1 cellular context compared by ENCODE assay signal in the genomic region with DNA sequence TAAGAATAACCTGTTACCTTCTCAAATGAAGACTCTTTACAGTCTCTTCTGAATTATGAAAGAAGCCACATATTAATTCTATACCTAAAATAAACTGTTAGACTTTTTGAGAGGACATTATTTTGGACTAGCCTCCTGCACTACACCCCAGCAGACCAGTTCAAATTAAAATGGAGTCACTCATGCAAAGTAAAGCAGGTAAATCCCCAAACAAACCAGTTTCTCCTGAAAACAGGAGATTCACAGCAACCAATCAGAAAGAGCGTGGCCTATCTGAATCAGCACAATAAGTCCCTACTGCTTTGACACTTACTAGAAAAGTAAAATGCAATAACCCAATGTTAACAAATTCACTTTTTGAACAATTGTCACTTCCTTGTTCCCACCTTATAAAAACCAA.
TF ChIP-seq lines count a peak whose summit lies in the region.

No MANE protein-coding gene starts in this region.

TF ChIP-seq in GM23338, 12 proteins besides CTCF, POLR2A, EP300 and RAD21:
- no peak for TF ChIP-seq STAT1 (IDR thresholded peaks at IDR 0.05; ENCODE audit: unreplicated experiment)
- no peak for TF ChIP-seq EZH2 (IDR thresholded peaks at IDR 0.05; ENCODE audit: low read depth, unreplicated experiment)
- TF ChIP-seq, protein P1, sequence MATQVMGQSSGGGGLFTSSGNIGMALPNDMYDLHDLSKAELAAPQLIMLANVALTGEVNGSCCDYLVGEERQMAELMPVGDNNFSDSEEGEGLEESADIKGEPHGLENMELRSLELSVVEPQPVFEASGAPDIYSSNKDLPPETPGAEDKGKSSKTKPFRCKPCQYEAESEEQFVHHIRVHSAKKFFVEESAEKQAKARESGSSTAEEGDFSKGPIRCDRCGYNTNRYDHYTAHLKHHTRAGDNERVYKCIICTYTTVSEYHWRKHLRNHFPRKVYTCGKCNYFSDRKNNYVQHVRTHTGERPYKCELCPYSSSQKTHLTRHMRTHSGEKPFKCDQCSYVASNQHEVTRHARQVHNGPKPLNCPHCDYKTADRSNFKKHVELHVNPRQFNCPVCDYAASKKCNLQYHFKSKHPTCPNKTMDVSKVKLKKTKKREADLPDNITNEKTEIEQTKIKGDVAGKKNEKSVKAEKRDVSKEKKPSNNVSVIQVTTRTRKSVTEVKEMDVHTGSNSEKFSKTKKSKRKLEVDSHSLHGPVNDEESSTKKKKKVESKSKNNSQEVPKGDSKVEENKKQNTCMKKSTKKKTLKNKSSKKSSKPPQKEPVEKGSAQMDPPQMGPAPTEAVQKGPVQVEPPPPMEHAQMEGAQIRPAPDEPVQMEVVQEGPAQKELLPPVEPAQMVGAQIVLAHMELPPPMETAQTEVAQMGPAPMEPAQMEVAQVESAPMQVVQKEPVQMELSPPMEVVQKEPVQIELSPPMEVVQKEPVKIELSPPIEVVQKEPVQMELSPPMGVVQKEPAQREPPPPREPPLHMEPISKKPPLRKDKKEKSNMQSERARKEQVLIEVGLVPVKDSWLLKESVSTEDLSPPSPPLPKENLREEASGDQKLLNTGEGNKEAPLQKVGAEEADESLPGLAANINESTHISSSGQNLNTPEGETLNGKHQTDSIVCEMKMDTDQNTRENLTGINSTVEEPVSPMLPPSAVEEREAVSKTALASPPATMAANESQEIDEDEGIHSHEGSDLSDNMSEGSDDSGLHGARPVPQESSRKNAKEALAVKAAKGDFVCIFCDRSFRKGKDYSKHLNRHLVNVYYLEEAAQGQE (IDR thresholded peaks at IDR 0.05; ENCODE audit: unreplicated experiment): no peak
- TF ChIP-seq ZNF331 (CRISPR knock-in tag; IDR thresholded peaks at IDR 0.05; ENCODE audit: low read depth): no peak
- TF ChIP-seq JUNB (IDR thresholded peaks at IDR 0.05; ENCODE audit: unreplicated experiment): no peak
- TF ChIP-seq, protein P2, sequence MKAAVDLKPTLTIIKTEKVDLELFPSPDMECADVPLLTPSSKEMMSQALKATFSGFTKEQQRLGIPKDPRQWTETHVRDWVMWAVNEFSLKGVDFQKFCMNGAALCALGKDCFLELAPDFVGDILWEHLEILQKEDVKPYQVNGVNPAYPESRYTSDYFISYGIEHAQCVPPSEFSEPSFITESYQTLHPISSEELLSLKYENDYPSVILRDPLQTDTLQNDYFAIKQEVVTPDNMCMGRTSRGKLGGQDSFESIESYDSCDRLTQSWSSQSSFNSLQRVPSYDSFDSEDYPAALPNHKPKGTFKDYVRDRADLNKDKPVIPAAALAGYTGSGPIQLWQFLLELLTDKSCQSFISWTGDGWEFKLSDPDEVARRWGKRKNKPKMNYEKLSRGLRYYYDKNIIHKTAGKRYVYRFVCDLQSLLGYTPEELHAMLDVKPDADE (IDR thresholded peaks at IDR 0.05): no peak
- TF ChIP-seq ZNF114 (CRISPR knock-in tag; IDR thresholded peaks at IDR 0.05): no peak
- no peak for TF ChIP-seq EZH2phosphoT487 (IDR thresholded peaks at IDR 0.05; ENCODE audit: unreplicated experiment)
- TF ChIP-seq NANOG (IDR thresholded peaks at IDR 0.05; ENCODE audit: borderline replicate concordance): no peak
- no peak for TF ChIP-seq CREB1 (CRISPR knock-in tag; IDR thresholded peaks at IDR 0.05; ENCODE audit: low read depth)
- no peak for TF ChIP-seq POLR2AphosphoS5 (IDR thresholded peaks at IDR 0.05; ENCODE audit: low read depth)
- TF ChIP-seq, protein P3, sequence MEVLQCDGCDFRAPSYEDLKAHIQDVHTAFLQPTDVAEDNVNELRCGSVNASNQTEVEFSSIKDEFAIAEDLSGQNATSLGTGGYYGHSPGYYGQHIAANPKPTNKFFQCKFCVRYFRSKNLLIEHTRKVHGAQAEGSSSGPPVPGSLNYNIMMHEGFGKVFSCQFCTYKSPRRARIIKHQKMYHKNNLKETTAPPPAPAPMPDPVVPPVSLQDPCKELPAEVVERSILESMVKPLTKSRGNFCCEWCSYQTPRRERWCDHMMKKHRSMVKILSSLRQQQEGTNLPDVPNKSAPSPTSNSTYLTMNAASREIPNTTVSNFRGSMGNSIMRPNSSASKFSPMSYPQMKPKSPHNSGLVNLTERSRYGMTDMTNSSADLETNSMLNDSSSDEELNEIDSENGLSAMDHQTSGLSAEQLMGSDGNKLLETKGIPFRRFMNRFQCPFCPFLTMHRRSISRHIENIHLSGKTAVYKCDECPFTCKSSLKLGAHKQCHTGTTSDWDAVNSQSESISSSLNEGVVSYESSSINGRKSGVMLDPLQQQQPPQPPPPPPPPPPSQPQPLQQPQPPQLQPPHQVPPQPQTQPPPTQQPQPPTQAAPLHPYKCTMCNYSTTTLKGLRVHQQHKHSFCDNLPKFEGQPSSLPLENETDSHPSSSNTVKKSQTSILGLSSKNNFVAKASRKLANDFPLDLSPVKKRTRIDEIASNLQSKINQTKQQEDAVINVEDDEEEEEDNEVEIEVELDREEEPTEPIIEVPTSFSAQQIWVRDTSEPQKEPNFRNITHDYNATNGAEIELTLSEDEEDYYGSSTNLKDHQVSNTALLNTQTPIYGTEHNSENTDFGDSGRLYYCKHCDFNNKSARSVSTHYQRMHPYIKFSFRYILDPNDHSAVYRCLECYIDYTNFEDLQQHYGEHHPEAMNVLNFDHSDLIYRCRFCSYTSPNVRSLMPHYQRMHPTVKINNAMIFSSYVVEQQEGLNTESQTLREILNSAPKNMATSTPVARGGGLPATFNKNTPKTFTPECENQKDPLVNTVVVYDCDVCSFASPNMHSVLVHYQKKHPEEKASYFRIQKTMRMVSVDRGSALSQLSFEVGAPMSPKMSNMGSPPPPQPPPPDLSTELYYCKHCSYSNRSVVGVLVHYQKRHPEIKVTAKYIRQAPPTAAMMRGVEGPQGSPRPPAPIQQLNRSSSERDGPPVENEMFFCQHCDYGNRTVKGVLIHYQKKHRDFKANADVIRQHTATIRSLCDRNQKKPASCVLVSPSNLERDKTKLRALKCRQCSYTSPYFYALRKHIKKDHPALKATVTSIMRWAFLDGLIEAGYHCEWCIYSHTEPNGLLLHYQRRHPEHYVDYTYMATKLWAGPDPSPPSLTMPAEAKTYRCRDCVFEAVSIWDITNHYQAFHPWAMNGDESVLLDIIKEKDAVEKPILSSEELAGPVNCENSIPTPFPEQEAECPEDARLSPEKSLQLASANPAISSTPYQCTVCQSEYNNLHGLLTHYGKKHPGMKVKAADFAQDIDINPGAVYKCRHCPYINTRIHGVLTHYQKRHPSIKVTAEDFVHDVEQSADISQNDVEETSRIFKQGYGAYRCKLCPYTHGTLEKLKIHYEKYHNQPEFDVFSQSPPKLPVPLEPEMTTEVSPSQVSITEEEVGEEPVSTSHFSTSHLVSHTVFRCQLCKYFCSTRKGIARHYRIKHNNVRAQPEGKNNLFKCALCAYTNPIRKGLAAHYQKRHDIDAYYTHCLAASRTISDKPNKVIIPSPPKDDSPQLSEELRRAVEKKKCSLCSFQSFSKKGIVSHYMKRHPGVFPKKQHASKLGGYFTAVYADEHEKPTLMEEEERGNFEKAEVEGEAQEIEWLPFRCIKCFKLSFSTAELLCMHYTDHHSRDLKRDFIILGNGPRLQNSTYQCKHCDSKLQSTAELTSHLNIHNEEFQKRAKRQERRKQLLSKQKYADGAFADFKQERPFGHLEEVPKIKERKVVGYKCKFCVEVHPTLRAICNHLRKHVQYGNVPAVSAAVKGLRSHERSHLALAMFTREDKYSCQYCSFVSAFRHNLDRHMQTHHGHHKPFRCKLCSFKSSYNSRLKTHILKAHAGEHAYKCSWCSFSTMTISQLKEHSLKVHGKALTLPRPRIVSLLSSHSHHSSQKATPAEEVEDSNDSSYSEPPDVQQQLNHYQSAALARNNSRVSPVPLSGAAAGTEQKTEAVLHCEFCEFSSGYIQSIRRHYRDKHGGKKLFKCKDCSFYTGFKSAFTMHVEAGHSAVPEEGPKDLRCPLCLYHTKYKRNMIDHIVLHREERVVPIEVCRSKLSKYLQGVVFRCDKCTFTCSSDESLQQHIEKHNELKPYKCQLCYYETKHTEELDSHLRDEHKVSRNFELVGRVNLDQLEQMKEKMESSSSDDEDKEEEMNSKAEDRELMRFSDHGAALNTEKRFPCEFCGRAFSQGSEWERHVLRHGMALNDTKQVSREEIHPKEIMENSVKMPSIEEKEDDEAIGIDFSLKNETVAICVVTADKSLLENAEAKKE (CRISPR knock-in tag; IDR thresholded peaks at IDR 0.05): no peak
